Comparison of ENCODE assay signal across 8 cellular contexts in the genomic region with DNA sequence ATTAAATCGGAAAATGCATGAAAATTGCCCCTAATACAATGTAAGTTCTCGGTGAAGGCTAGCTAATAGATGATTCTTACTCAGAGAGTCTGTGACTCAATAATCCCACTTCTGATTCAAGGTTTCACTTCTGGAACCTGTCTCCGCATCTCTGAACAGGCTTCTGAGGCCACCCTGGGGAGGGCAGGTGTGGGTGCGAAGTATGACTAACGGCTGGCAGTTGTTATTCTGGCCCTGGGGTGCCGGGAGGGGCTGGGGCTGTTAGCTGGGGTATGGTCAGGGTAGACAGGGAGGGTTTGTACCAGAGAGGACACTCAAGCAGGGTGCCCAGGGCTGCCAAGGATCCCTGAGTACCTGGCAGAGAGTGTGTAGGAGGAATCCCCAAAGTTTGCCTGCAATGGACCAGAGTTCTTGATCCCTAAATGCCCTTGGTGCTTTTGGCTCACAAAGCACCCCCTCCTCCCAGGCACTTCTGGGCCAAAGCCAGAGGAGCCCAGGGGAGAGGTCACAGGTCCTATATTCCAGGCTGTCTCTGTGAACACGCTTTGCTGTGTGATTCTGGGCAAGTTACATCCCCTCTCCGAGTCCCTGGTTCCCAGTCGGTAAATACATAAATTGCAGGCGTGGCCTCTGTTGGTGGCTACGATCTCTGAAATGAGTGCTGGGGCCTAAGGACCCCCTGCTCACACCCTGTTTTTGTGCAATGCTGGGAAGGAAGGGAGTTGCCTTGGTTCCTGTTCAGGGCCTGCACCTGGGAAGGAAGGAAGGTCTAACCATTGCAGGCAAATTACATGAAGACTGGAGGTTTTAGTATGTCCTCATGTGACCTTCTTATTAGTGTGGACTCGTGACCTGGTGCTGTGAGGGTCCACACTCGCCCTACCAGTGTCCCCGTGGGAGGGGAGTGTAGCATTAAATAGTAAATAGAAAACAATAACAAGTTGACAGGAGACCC. TPM values are rescaled to one million over a fixed set of nuclear protein-coding genes. Genes with fewer than 3 reads are reported as not detected.
DNase-seq lines count a peak whose midpoint lies in the region; ATAC-seq and TF ChIP-seq lines count a peak whose summit lies in the region.

No MANE protein-coding gene starts in this region.

- H3K4me3 ChIP-seq in RWPE2 (ENCODE audit: severe bottlenecking), result no peak overlapping the region

- no peaks in the 10 kb centered on the region for H3K36me3 ChIP-seq in RWPE2 (ENCODE audit: low read depth)

- peak overlapping the region; percentile 29 for H3K27ac ChIP-seq in RWPE2 (ENCODE audit: poor library complexity, severe bottlenecking)

- DNase-seq in GM13977 (ENCODE audit: low spot score) (peak; percentile 84), RWPE2 (ENCODE audit: low spot score) (no peak), mucosa of gallbladder (ENCODE audit: low spot score) (no peak), foreskin melanocyte (no peak), NCI-H1417 (lab: John Stamatoyannopoulos, UW) (no peak)
- DNase-seq in activated naive CD4-positive, alpha-beta T cell treated with anti-CD3 and anti-CD28 coated beads, Interleukin-2, amount 50 U/mL, for 72 hours (ENCODE audit: low spot score in 2 of 2), result peak; percentile 85 to 93
- DNase-seq in stimulated activated CD4-positive, alpha-beta T cell treated with anti-CD3 and anti-CD28 coated beads, Interleukin-4, amount 100 ng/mL, for 1 hour, result peak; percentile 80

- H3K36me3 Mint-ChIP-seq in activated naive CD4-positive, alpha-beta T cell treated with anti-CD3 and anti-CD28 coated beads, Interleukin-2, amount 50 U/mL, for 72 hours, result peaks cover 37 to 59% of the 10 kb centered on the region in 2 donors

- H3K27me3 ChIP-seq in RWPE2 (ENCODE audit: insufficient read depth, poor library complexity, severe bottlenecking), result no peaks in the 10 kb centered on the region

- peaks cover 13% of the 10 kb centered on the region for H3K4me1 ChIP-seq in RWPE2 (ENCODE audit: insufficient read depth, poor library complexity, severe bottlenecking)

- in situ Hi-C loops in GM13977 (cut with MboI; ENCODE audit: low pct_unique_long_range_greater_than_20kb, low sequenced_read_pairs, unreplicated experiment), result loop anchor here (5.0 to 10.0 kb wide), 2 partner anchors 75 to 178 kb away; a partner anchor contains a TSS

- peaks cover 4% of the 10 kb centered on the region for H3K9me3 ChIP-seq in RWPE2 (ENCODE audit: severe bottlenecking)

- ATAC-seq in HG02840 (IDR thresholded peaks at IDR 0.05; ENCODE audit: low FRiP score, unreplicated experiment) (peak; percentile 62), RWPE2 (ENCODE audit: low read depth) (peak; percentile 80)
- peak; percentile 83 to 86 for ATAC-seq in activated naive CD4-positive, alpha-beta T cell treated with anti-CD3 and anti-CD28 coated beads, Interleukin-2, amount 50 U/mL, for 72 hours

- peak overlapping the region; percentile 99 for H3K27ac Mint-ChIP-seq in activated naive CD4-positive, alpha-beta T cell treated with anti-CD3 and anti-CD28 coated beads, Interleukin-2, amount 50 U/mL, for 72 hours

- no peaks in the 10 kb centered on the region for H3K9me3 Mint-ChIP-seq in activated naive CD4-positive, alpha-beta T cell treated with anti-CD3 and anti-CD28 coated beads, Interleukin-2, amount 50 U/mL, for 72 hours

- TF ChIP-seq CTCF in GM13977 (IDR thresholded peaks at IDR 0.05; ENCODE audit: extremely low read depth, insufficient read depth, missing control alignments) (no peak), RWPE2 (IDR thresholded peaks at IDR 0.05; ENCODE audit: poor library complexity, severe bottlenecking) (no peak)

RNA-seq across cellular contexts. Expression of a gene that starts 49.9 kb away (rescaled TPM):
- total RNA-seq in activated naive CD4-positive, alpha-beta T cell treated with anti-CD3 and anti-CD28 coated beads, Interleukin-2, amount 50 U/mL, for 72 hours, result 10 to 100 TPM in 1 of 2 donors, 1 to 10 TPM in 1; 5.1 to 11.5 TPM
- total RNA-seq in mucosa of gallbladder, result 16.1 TPM

RNA-seq across cellular contexts. Expression of a gene that starts 53.1 kb away (rescaled TPM):
- total RNA-seq in activated naive CD4-positive, alpha-beta T cell treated with anti-CD3 and anti-CD28 coated beads, Interleukin-2, amount 50 U/mL, for 72 hours, result 100 to 1,000 TPM; 231 to 254 TPM
- total RNA-seq in mucosa of gallbladder, result 37.2 TPM

Comparison
In these comparisons a context has a peak if more than half of its experiments do, and no peak if none do; other contexts are left out.
1. DNase-seq: peak in GM13977 (single experiment), activated naive CD4-positive, alpha-beta T cell treated with anti-CD3 and anti-CD28 coated beads, Interleukin-2, amount 50 U/mL, for 72 hours (2 of 2) and stimulated activated CD4-positive, alpha-beta T cell treated with anti-CD3 and anti-CD28 coated beads, Interleukin-4, amount 100 ng/mL, for 1 hour (single experiment); none in RWPE2 (single experiment), mucosa of gallbladder (single experiment), foreskin melanocyte (single experiment) and NCI-H1417 (0 of 3).
2. Peak in every context shown above with its lines, with median percentiles within 50 percentile points of each other: ATAC-seq.